In genomic region chr7:90244565-90244908, GRCh38 we compare ENCODE assay signal across 2 cellular contexts.
TF ChIP-seq lines count a peak whose summit lies in the region.

No MANE protein-coding gene starts in this region.

TF ChIP-seq in IMR-90, 13 proteins besides CTCF, POLR2A, EP300 and RAD21 (continued from another document):
- TF ChIP-seq MAFK (IDR thresholded peaks at IDR 0.05; ENCODE audit: low read depth, low read length) (no peak), RCOR1 (IDR thresholded peaks at IDR 0.05; ENCODE audit: insufficient replicate concordance, low read length) (no peak), MXI1 (IDR thresholded peaks at IDR 0.05; ENCODE audit: borderline replicate concordance, low read depth, low read length) (no peak), BHLHE40 (IDR thresholded peaks at IDR 0.05; ENCODE audit: low read depth, low read length) (no peak), ELK1 (IDR thresholded peaks at IDR 0.05; ENCODE audit: borderline replicate concordance, low read depth, low read length) (no peak), CHD1 (IDR thresholded peaks at IDR 0.05; ENCODE audit: low read depth, low read length) (no peak)
- TF ChIP-seq, protein P1, sequence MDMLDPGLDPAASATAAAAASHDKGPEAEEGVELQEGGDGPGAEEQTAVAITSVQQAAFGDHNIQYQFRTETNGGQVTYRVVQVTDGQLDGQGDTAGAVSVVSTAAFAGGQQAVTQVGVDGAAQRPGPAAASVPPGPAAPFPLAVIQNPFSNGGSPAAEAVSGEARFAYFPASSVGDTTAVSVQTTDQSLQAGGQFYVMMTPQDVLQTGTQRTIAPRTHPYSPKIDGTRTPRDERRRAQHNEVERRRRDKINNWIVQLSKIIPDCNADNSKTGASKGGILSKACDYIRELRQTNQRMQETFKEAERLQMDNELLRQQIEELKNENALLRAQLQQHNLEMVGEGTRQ (IDR thresholded peaks at IDR 0.05; ENCODE audit: low read depth, low read length): no peak

TF ChIP-seq in neural cell, 6 proteins besides CTCF, POLR2A, EP300 and RAD21 (continued from another document):
- TF ChIP-seq, protein P2, sequence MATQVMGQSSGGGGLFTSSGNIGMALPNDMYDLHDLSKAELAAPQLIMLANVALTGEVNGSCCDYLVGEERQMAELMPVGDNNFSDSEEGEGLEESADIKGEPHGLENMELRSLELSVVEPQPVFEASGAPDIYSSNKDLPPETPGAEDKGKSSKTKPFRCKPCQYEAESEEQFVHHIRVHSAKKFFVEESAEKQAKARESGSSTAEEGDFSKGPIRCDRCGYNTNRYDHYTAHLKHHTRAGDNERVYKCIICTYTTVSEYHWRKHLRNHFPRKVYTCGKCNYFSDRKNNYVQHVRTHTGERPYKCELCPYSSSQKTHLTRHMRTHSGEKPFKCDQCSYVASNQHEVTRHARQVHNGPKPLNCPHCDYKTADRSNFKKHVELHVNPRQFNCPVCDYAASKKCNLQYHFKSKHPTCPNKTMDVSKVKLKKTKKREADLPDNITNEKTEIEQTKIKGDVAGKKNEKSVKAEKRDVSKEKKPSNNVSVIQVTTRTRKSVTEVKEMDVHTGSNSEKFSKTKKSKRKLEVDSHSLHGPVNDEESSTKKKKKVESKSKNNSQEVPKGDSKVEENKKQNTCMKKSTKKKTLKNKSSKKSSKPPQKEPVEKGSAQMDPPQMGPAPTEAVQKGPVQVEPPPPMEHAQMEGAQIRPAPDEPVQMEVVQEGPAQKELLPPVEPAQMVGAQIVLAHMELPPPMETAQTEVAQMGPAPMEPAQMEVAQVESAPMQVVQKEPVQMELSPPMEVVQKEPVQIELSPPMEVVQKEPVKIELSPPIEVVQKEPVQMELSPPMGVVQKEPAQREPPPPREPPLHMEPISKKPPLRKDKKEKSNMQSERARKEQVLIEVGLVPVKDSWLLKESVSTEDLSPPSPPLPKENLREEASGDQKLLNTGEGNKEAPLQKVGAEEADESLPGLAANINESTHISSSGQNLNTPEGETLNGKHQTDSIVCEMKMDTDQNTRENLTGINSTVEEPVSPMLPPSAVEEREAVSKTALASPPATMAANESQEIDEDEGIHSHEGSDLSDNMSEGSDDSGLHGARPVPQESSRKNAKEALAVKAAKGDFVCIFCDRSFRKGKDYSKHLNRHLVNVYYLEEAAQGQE (IDR thresholded peaks at IDR 0.05; ENCODE audit: borderline replicate concordance): no peak
- no peak for TF ChIP-seq POLR2AphosphoS5 (IDR thresholded peaks at IDR 0.05)
